Comparison of ENCODE assay signal across 12 cellular contexts in genomic region chr4:4249342-4249741, GRCh38. TPM values are rescaled to one million over a fixed set of nuclear protein-coding genes. Genes with fewer than 3 reads are reported as not detected.
A peak's percentile ranks its signal among the peaks of the same experiment; 100 is the strongest.
DNase-seq lines count a peak whose midpoint lies in the region; FAIRE-seq and TF ChIP-seq lines count a peak whose summit lies in the region.
"Not testable (repeated sequence)": the region's sequence is repeated elsewhere in the genome, so short reads cannot be mapped to it uniquely, and the experiment has no call there.
"Had no signal": no experiment of that assay in that cellular context is flagged by ENCODE, and none has a peak within 500 bp of the region (broad histone marks: within the 10 kb centered on the region; RNA-seq: fewer than 3 reads in every experiment).

No MANE protein-coding gene starts in this region.

- H3K36me3 ChIP-seq in CD8-positive, alpha-beta memory T cell (ENCODE audit: insufficient read depth, low read length), result peaks cover 10% of the 10 kb centered on the region
- H3K36me3 ChIP-seq in Loucy (ENCODE audit: insufficient read depth, low read length); keratinocyte (ENCODE audit: control insufficient read depth in 2 of 2, extremely low read depth in 1 of 2, insufficient read depth in 2 of 2, low read length in 2 of 2): not testable (repeated sequence)
- H3K36me3 ChIP-seq in neuron (ENCODE audit: insufficient read depth, low read length), result peaks cover 16% of the 10 kb centered on the region
- H3K36me3 ChIP-seq in stomach, result peaks cover 11 to 17% (median 15%) of the 10 kb centered on the region in 4 donors

- not testable (repeated sequence) for TF ChIP-seq CTCF in Loucy (conservative IDR thresholded peaks at IDR 0.05; ENCODE audit: low read length); WI38 (IDR thresholded peaks at IDR 0.05; ENCODE audit: low read depth, low read length); keratinocyte (optimal IDR thresholded peaks at IDR 0.05 in 1 of 3, IDR thresholded peaks at IDR 0.05 in 1 of 3, conservative IDR thresholded peaks at IDR 0.05 in 1 of 3; ENCODE audit: extremely low read depth in 1 of 3, insufficient read depth in 2 of 3, low read length in 3 of 3); stomach (IDR thresholded peaks at IDR 0.05)

- not testable (repeated sequence) for H3K9me2 ChIP-seq in Loucy (replicated peaks; ENCODE audit: low read depth, low read length)

- H3K27ac Mint-ChIP-seq in CD8-positive, alpha-beta memory T cell, result peak overlapping the region in 7 of 8 donors; percentile 57 to 99 (median 98)
- H3K27ac Mint-ChIP-seq in activated T-helper 2 cell treated with anti-CD3 and anti-CD28 coated beads, Interferon-gamma antibody, Interleukin-2, Interleukin-4, amounts not matched to agents 10 μg/mL and 5 μg/mL and 100 μg/mL, durations not matched to agents 14 hours and 24 hours and 36 hours, result not testable (repeated sequence)
- peak overlapping the region; percentile 97 for H3K27ac Mint-ChIP-seq in dendritic cell treated with granulocyte-macrophage colony-stimulating factor and Interleukin-4, amounts not matched to agents 40 ng/mL and 50 ng/mL, for 4 days

- not testable (repeated sequence) for H3K27me3 ChIP-seq in CD8-positive, alpha-beta memory T cell (ENCODE audit: insufficient read depth, low read length, poor library complexity, severe bottlenecking); Loucy (ENCODE audit: insufficient read depth, low read length, poor library complexity, severe bottlenecking); keratinocyte (ENCODE audit: control insufficient read depth, extremely low read depth, insufficient read depth, low read length); neuron (ENCODE audit: insufficient read depth, low read length); stomach

- H3K36me3 Mint-ChIP-seq in CD8-positive, alpha-beta memory T cell, result peaks cover 7 to 25% (median 7%) of the 10 kb centered on the region in 3 donors
- peaks cover 17% of the 10 kb centered on the region for H3K36me3 Mint-ChIP-seq in activated T-helper 2 cell treated with anti-CD3 and anti-CD28 coated beads, Interferon-gamma antibody, Interleukin-2, Interleukin-4, amounts not matched to agents 10 μg/mL and 5 μg/mL and 100 μg/mL, durations not matched to agents 14 hours and 24 hours and 36 hours (ENCODE audit: low read depth)
- H3K36me3 Mint-ChIP-seq in dendritic cell treated with granulocyte-macrophage colony-stimulating factor and Interleukin-4, amounts not matched to agents 40 ng/mL and 50 ng/mL, for 4 days (ENCODE audit: low read depth), result peaks cover 24% of the 10 kb centered on the region

- not testable (repeated sequence) for H3K4me3 ChIP-seq in CD8-positive, alpha-beta memory T cell (ENCODE audit: low read length); stomach
- H3K4me3 ChIP-seq in Loucy (ENCODE audit: low read length, poor library complexity, severe bottlenecking), result peak overlapping the region; percentile 94
- H3K4me3 ChIP-seq in WI38 (ENCODE audit: low read depth, low read length), result peak overlapping the region; percentile 89; the same call in 1 of the 2 replicates
- H3K4me3 ChIP-seq in keratinocyte (ENCODE audit: control insufficient read depth in 2 of 3, extremely low read depth in 1 of 3, insufficient read depth in 2 of 3, low read depth in 1 of 3, low read length in 3 of 3), result peak overlapping the region in 2 of 3 experiments; percentile 93 to 95
- peak overlapping the region; percentile 62 for H3K4me3 ChIP-seq in neuron (ENCODE audit: low read length)

- dilution Hi-C loops in keratinocyte (cut with MboI; ENCODE audit: extremely low pct_ligation_motif_present, low sequenced_read_pairs), result not testable (repeated sequence)

- POLR2A ChIA-PET in CD8-positive, alpha-beta memory T cell (lab: Charles Lee), result interaction anchor here (0.7 to 2.3 kb wide), 4 partner anchors 10 to 293 kb away, joined by 3 to 10 read pairs (median 3); partner anchors contain the start of gene STX18

- not testable (repeated sequence) for H3K27me3 Mint-ChIP-seq in CD8-positive, alpha-beta memory T cell; activated T-helper 2 cell treated with anti-CD3 and anti-CD28 coated beads, Interferon-gamma antibody, Interleukin-2, Interleukin-4, amounts not matched to agents 10 μg/mL and 5 μg/mL and 100 μg/mL, durations not matched to agents 14 hours and 24 hours and 36 hours (ENCODE audit: low read depth)
- peaks cover 17% of the 10 kb centered on the region for H3K27me3 Mint-ChIP-seq in dendritic cell treated with granulocyte-macrophage colony-stimulating factor and Interleukin-4, amounts not matched to agents 40 ng/mL and 50 ng/mL, for 4 days

- not testable (repeated sequence) for H3F3A ChIP-seq in Loucy (ENCODE audit: low read depth)

- peak overlapping the region; percentile 95 for H3K9ac ChIP-seq in Loucy (ENCODE audit: low read depth, low read length, poor library complexity, severe bottlenecking)
- not testable (repeated sequence) for H3K9ac ChIP-seq in keratinocyte (ENCODE audit: control insufficient read depth, extremely low read depth, insufficient read depth, low read length)

- TF ChIP-seq POLR2A in stomach (IDR thresholded peaks at IDR 0.05), result not testable (repeated sequence)

- WGBS in stomach, 5 donors, result 90 to 97% (median 96%) methylated on average over 15 of the region's 15 CpGs

- H3K9me3 Mint-ChIP-seq in CD8-positive, alpha-beta memory T cell; activated T-helper 2 cell treated with anti-CD3 and anti-CD28 coated beads, Interferon-gamma antibody, Interleukin-2, Interleukin-4, amounts not matched to agents 10 μg/mL and 5 μg/mL and 100 μg/mL, durations not matched to agents 14 hours and 24 hours and 36 hours; dendritic cell treated with granulocyte-macrophage colony-stimulating factor and Interleukin-4, amounts not matched to agents 40 ng/mL and 50 ng/mL, for 4 days: not testable (repeated sequence)

- peaks cover 16% of the 10 kb centered on the region for H3K4me1 ChIP-seq in CD8-positive, alpha-beta memory T cell (ENCODE audit: insufficient read depth, low read length)
- peaks cover 21% of the 10 kb centered on the region for H3K4me1 ChIP-seq in Loucy (ENCODE audit: insufficient read depth, low read length, poor library complexity, severe bottlenecking)
- H3K4me1 ChIP-seq in keratinocyte (ENCODE audit: control insufficient read depth, extremely low read depth, insufficient read depth, low read length), result peaks cover 11% of the 10 kb centered on the region
- H3K4me1 ChIP-seq in neuron (ENCODE audit: insufficient read depth, low read length), result peaks cover 14% of the 10 kb centered on the region
- H3K4me1 ChIP-seq in stomach, result peaks cover 7 to 42% (median 27%) of the 10 kb centered on the region in 4 donors

- H3K4me2 ChIP-seq in Loucy (ENCODE audit: low read depth, low read length, poor library complexity, severe bottlenecking), result peak overlapping the region; percentile 93
- H3K4me2 ChIP-seq in keratinocyte (ENCODE audit: control insufficient read depth, extremely low read depth, insufficient read depth, low read depth, low read length), result peak overlapping the region; percentile 98

- peak overlapping the region in 6 of 7 donors; percentile 95 to 99 (median 96) for H3K4me3 Mint-ChIP-seq in CD8-positive, alpha-beta memory T cell
- peak overlapping the region; percentile 94 for H3K4me3 Mint-ChIP-seq in activated T-helper 2 cell treated with anti-CD3 and anti-CD28 coated beads, Interferon-gamma antibody, Interleukin-2, Interleukin-4, amounts not matched to agents 10 μg/mL and 5 μg/mL and 100 μg/mL, durations not matched to agents 14 hours and 24 hours and 36 hours (ENCODE audit: low read depth)
- H3K4me3 Mint-ChIP-seq in dendritic cell treated with granulocyte-macrophage colony-stimulating factor and Interleukin-4, amounts not matched to agents 40 ng/mL and 50 ng/mL, for 4 days, result not testable (repeated sequence)

- TF ChIP-seq EP300 in stomach (IDR thresholded peaks at IDR 0.05), result not testable (repeated sequence)

- FAIRE-seq in keratinocyte (lab: Jason Lieb, UNC), result not testable (repeated sequence)

- not testable (repeated sequence) for H2AFZ ChIP-seq in Loucy (ENCODE audit: low read length)
- H2AFZ ChIP-seq in keratinocyte (ENCODE audit: control insufficient read depth, low read length), result peak overlapping the region; percentile 82
- peak overlapping the region; percentile 65 for H2AFZ ChIP-seq in neuron (ENCODE audit: low read depth, low read length)

- not testable (repeated sequence) for H3K9me3 ChIP-seq in CD8-positive, alpha-beta memory T cell (ENCODE audit: low read length); Loucy (ENCODE audit: insufficient read depth, low read depth, low read length); keratinocyte (ENCODE audit: control insufficient read depth, low read depth, low read length); neuron (ENCODE audit: low read length); stomach

- not testable (repeated sequence) for H4K20me1 ChIP-seq in Loucy (ENCODE audit: insufficient read depth, low read length, poor library complexity, severe bottlenecking); keratinocyte (ENCODE audit: control insufficient read depth, extremely low read depth, insufficient read depth, low read length)

- not testable (repeated sequence) for H3K9me1 ChIP-seq in keratinocyte (ENCODE audit: control insufficient read depth, extremely low read depth, insufficient read depth, low read length)

- CTCF ChIA-PET in CD8-positive, alpha-beta memory T cell (lab: Charles Lee), result interaction anchor here (1.6 to 7.6 kb wide), 4 partner anchors 11 to 293 kb away, joined by 3 to 64 read pairs (median 14); partner anchors contain the start of gene STX18

- H3K4me1 Mint-ChIP-seq in CD8-positive, alpha-beta memory T cell, result peaks cover 27 to 41% (median 37%) of the 10 kb centered on the region in 3 donors
- H3K4me1 Mint-ChIP-seq in activated T-helper 2 cell treated with anti-CD3 and anti-CD28 coated beads, Interferon-gamma antibody, Interleukin-2, Interleukin-4, amounts not matched to agents 10 μg/mL and 5 μg/mL and 100 μg/mL, durations not matched to agents 14 hours and 24 hours and 36 hours (ENCODE audit: low read depth), result peaks cover 20% of the 10 kb centered on the region
- peaks cover 33% of the 10 kb centered on the region for H3K4me1 Mint-ChIP-seq in dendritic cell treated with granulocyte-macrophage colony-stimulating factor and Interleukin-4, amounts not matched to agents 40 ng/mL and 50 ng/mL, for 4 days (ENCODE audit: low read depth)

- intact Hi-C loops in activated T-helper 2 cell treated with anti-CD3 and anti-CD28 coated beads, Interferon-gamma antibody, Interleukin-2, Interleukin-4, amounts not matched to agents 10 μg/mL and 5 μg/mL and 100 μg/mL, durations not matched to agents 14 hours and 24 hours and 36 hours (cut with micrococcal nuclease), result loop anchor here (2.0 kb wide), 1 partner anchor 291 kb away; no protein-coding TSS in a partner anchor
- intact Hi-C loops in dendritic cell treated with granulocyte-macrophage colony-stimulating factor and Interleukin-4, amounts not matched to agents 40 ng/mL and 50 ng/mL, for 4 days (cut with micrococcal nuclease), result loop anchor here (10.0 kb wide), 1 partner anchor 175 kb away; no protein-coding TSS in a partner anchor
- intact Hi-C loops in stomach (cut with DNase I; ENCODE audit: low total_unique reads), result not testable (repeated sequence)

- not testable (repeated sequence) for DNase-seq in CD8-positive, alpha-beta memory T cell; activated T-helper 2 cell treated with anti-CD3 and anti-CD28 coated beads, Interferon-gamma antibody, Interleukin-2, Interleukin-4, amounts not matched to agents 10 μg/mL and 5 μg/mL and 100 μg/mL, durations not matched to agents 14 hours and 24 hours and 36 hours (ENCODE audit: low spot score); keratinocyte (ENCODE audit: low read depth, low spot score); stomach

- peaks cover 31% of the 10 kb centered on the region for H3K79me2 ChIP-seq in Loucy (ENCODE audit: insufficient read depth, low read length)
- peaks cover 11% of the 10 kb centered on the region for H3K79me2 ChIP-seq in keratinocyte (ENCODE audit: control insufficient read depth, insufficient read depth, low read length)

- not testable (repeated sequence) for H3K27ac ChIP-seq in CD8-positive, alpha-beta memory T cell (ENCODE audit: low read depth, low read length); keratinocyte (ENCODE audit: control insufficient read depth, insufficient read depth, low read length)
- peak overlapping the region in 3 of 5 donors; percentile 95 to 96 (median 95) for H3K27ac ChIP-seq in stomach

RNA-seq across cellular contexts. Expression of gene TMEM128, which starts 1.3 kb away (rescaled TPM):
- total RNA-seq in CD8-positive, alpha-beta memory T cell, result 10 to 100 TPM; 24.1 to 26.6 TPM
- 46.4 TPM for polyA plus RNA-seq in CD8-positive, alpha-beta memory T cell
- total RNA-seq in activated T-helper 2 cell treated with anti-CD3 and anti-CD28 coated beads, Interferon-gamma antibody, Interleukin-2, Interleukin-4, amounts not matched to agents 10 μg/mL and 5 μg/mL and 100 μg/mL, durations not matched to agents 14 hours and 24 hours and 36 hours, result 17.6 and 18.5 TPM in 2 replicates
- polyA plus RNA-seq in keratinocyte (23.4 to 32.7 TPM (median 23.9 TPM) in 3 replicates), stomach (10 to 100 TPM; 14.9 to 18.5 (median 18.1) TPM)
- polyA plus RNA-seq in keratinocyte (2011; ENCODE audit: low read depth), result 1.9 TPM
- 19.1 and 30.2 TPM in 2 replicates for polyA plus RNA-seq in keratinocyte (2011; cell fraction: cytosol; rRNA removed)
- polyA plus RNA-seq in keratinocyte (2011; cell fraction: nucleus; rRNA removed), result 21.2 and 24.7 TPM in 2 replicates
- 15.1 and 20.9 TPM in 2 replicates for polyA plus RNA-seq in keratinocyte (2012; ENCODE audit: low replicate concordance)
- polyA minus RNA-seq in keratinocyte, result 3.2 to 14.0 TPM (median 12.6 TPM) in 3 replicates
- polyA minus RNA-seq in keratinocyte (2011; cell fraction: cytosol; rRNA and poly(A)+ RNA removed), result 9.6 TPM
- polyA minus RNA-seq in keratinocyte (2011; cell fraction: nucleus; rRNA and poly(A)+ RNA removed), result 5.3 and 10.2 TPM in 2 replicates
- 10 to 100 TPM in 3 of 5 donors, 1 to 10 TPM in 1, under 1 TPM in 1; 0.29 to 46.3 (median 19.0) TPM for total RNA-seq in stomach

RNA-seq across cellular contexts. Expression of gene OTOP1, which starts 22.6 kb away (rescaled TPM):
- not detected for total RNA-seq in CD8-positive, alpha-beta memory T cell
- not detected for polyA plus RNA-seq in CD8-positive, alpha-beta memory T cell
- total RNA-seq in activated T-helper 2 cell treated with anti-CD3 and anti-CD28 coated beads, Interferon-gamma antibody, Interleukin-2, Interleukin-4, amounts not matched to agents 10 μg/mL and 5 μg/mL and 100 μg/mL, durations not matched to agents 14 hours and 24 hours and 36 hours, result not detected in 2 replicates
- polyA plus RNA-seq in keratinocyte (not detected in 3 replicates), stomach (not detected)
- polyA plus RNA-seq in keratinocyte (2011; ENCODE audit: low read depth), result not detected
- polyA plus RNA-seq in keratinocyte (2011; cell fraction: cytosol; rRNA removed), result not detected in 2 replicates
- not detected in 2 replicates for polyA plus RNA-seq in keratinocyte (2011; cell fraction: nucleus; rRNA removed)
- not detected in 2 replicates for polyA plus RNA-seq in keratinocyte (2012; ENCODE audit: low replicate concordance)
- 0.10 TPM in 1 of 3 replicates, not detected in the others for polyA minus RNA-seq in keratinocyte
- not detected for polyA minus RNA-seq in keratinocyte (2011; cell fraction: cytosol; rRNA and poly(A)+ RNA removed)
- not detected in 2 replicates for polyA minus RNA-seq in keratinocyte (2011; cell fraction: nucleus; rRNA and poly(A)+ RNA removed)
- not detected for total RNA-seq in stomach
- total RNA-seq: activated naive CD4-positive, alpha-beta T cell treated with anti-CD3 and anti-CD28 coated beads, Interleukin-2, amount 50 U/mL, for 72 hours; breast epithelium; HT-29; M059J had no signal

RNA-seq across cellular contexts. Expression of gene LYAR, which starts 40.6 kb away (rescaled TPM):
- total RNA-seq in CD8-positive, alpha-beta memory T cell, result 100 to 1,000 TPM in 1 of 2 experiments, 10 to 100 TPM in 1; 95.8 to 103 TPM
- 187 TPM for polyA plus RNA-seq in CD8-positive, alpha-beta memory T cell
- 61.6 and 61.7 TPM in 2 replicates for total RNA-seq in activated T-helper 2 cell treated with anti-CD3 and anti-CD28 coated beads, Interferon-gamma antibody, Interleukin-2, Interleukin-4, amounts not matched to agents 10 μg/mL and 5 μg/mL and 100 μg/mL, durations not matched to agents 14 hours and 24 hours and 36 hours
- polyA plus RNA-seq in keratinocyte, result 6.7 to 21.5 TPM (median 19.8 TPM) in 3 replicates
- 29.4 TPM for polyA plus RNA-seq in keratinocyte (2011; ENCODE audit: low read depth)
- polyA plus RNA-seq in keratinocyte (2011; cell fraction: cytosol; rRNA removed), result 12.1 and 14.5 TPM in 2 replicates
- 8.5 and 14.1 TPM in 2 replicates for polyA plus RNA-seq in keratinocyte (2011; cell fraction: nucleus; rRNA removed)
- polyA plus RNA-seq in keratinocyte (2012; ENCODE audit: low replicate concordance), result 22.8 and 35.2 TPM in 2 replicates
- polyA minus RNA-seq in keratinocyte, result 0.30 to 6.2 TPM (median 1.1 TPM) in 3 replicates
- polyA minus RNA-seq in keratinocyte (2011; cell fraction: cytosol; rRNA and poly(A)+ RNA removed), result 7.1 TPM
- polyA minus RNA-seq in keratinocyte (2011; cell fraction: nucleus; rRNA and poly(A)+ RNA removed), result 2.1 and 5.0 TPM in 2 replicates
- 10 to 100 TPM in 1 of 5 donors, 1 to 10 TPM in 3, under 1 TPM in 1; 0.87 to 17.4 (median 8.1) TPM for total RNA-seq in stomach
- 10 to 100 TPM in 2 of 3 donors, 1 to 10 TPM in 1; 7.3 to 23.8 (median 13.0) TPM for polyA plus RNA-seq in stomach

RNA-seq across cellular contexts. Expression of gene ZBTB49, which starts 40.7 kb away (rescaled TPM):
- 1 to 10 TPM; 7.9 to 8.7 TPM for total RNA-seq in CD8-positive, alpha-beta memory T cell
- 10.5 TPM for polyA plus RNA-seq in CD8-positive, alpha-beta memory T cell
- 6.7 and 8.3 TPM in 2 replicates for total RNA-seq in activated T-helper 2 cell treated with anti-CD3 and anti-CD28 coated beads, Interferon-gamma antibody, Interleukin-2, Interleukin-4, amounts not matched to agents 10 μg/mL and 5 μg/mL and 100 μg/mL, durations not matched to agents 14 hours and 24 hours and 36 hours
- polyA plus RNA-seq in keratinocyte, result 2.1 to 4.2 TPM (median 3.8 TPM) in 3 replicates
- 12.5 TPM for polyA plus RNA-seq in keratinocyte (2011; ENCODE audit: low read depth)
- 1.5 and 2.4 TPM in 2 replicates for polyA plus RNA-seq in keratinocyte (2011; cell fraction: cytosol; rRNA removed)
- 10.2 and 10.8 TPM in 2 replicates for polyA plus RNA-seq in keratinocyte (2011; cell fraction: nucleus; rRNA removed)
- 1.9 and 2.5 TPM in 2 replicates for polyA plus RNA-seq in keratinocyte (2012; ENCODE audit: low replicate concordance)
- 2.2 to 6.4 TPM (median 4.4 TPM) in 3 replicates for polyA minus RNA-seq in keratinocyte
- 2.9 TPM for polyA minus RNA-seq in keratinocyte (2011; cell fraction: cytosol; rRNA and poly(A)+ RNA removed)
- 3.3 and 4.0 TPM in 2 replicates for polyA minus RNA-seq in keratinocyte (2011; cell fraction: nucleus; rRNA and poly(A)+ RNA removed)
- total RNA-seq in stomach, result 1 to 10 TPM in 3 of 5 donors, under 1 TPM in 1, not detected in 1; 0.29 to 7.6 (median 6.6) TPM
- polyA plus RNA-seq in stomach, result 1 to 10 TPM; 1.2 to 2.7 (median 2.1) TPM
